28 cellular contexts compared by ENCODE assay signal in the genomic region with DNA sequence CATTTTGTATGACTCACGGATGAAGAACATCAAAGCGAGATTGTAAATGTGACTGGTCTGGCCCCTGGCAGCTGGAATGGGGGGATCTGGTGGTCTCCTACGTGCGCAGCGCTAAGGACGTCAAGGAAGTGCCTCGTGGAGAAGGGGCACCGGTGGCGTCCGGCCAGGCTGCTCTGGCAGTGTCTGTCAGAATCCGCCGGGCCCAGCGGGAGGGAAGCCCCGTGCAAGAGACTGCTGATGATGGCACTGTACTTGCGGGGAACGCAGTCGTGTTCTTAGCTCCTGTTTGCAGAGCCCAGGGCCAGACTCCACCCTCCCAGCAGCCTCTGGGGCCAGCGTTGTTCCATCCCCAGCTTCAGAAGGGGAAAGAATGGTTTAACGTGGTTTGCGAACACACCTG.
"Had no signal": no experiment of that assay in that cellular context is flagged by ENCODE, and none has a peak within 500 bp of the region (broad histone marks: within the 10 kb centered on the region; RNA-seq: fewer than 3 reads in every experiment).

No MANE protein-coding gene starts in this region.

- H3K36me3 Mint-ChIP-seq: activated naive CD8-positive, alpha-beta T cell; stimulated activated memory B cell treated with anti-CD40 and anti-IgM and Interleukin-4, amounts not matched to agents 10 μg/mL and 1 μg/mL and 100 μg/mL, for 72 hours had no signal

- H3K27me3 Mint-ChIP-seq: activated naive CD8-positive, alpha-beta T cell; T-helper 17 cell had no signal

- H3K27ac ChIP-seq: brain microvascular endothelial cell, foreskin keratinocyte, left lung, neutrophil had no signal

- H3K4me1 ChIP-seq: foreskin keratinocyte, left lung had no signal

- FAIRE-seq: small intestine had no signal

- H3K4me3 ChIP-seq: esophagus muscularis mucosa, left lung, lung, mucosa of descending colon, transverse colon had no signal

- H3K27ac Mint-ChIP-seq: activated naive CD8-positive, alpha-beta T cell; dendritic cell treated with granulocyte-macrophage colony-stimulating factor and Interleukin-4, amounts not matched to agents 40 ng/mL and 50 ng/mL, for 4 days; nephron; stimulated activated memory B cell treated with anti-CD40 and anti-IgM and Interleukin-4, amounts not matched to agents 10 μg/mL and 1 μg/mL and 100 μg/mL, for 72 hours; stimulated activated naive CD8-positive, alpha-beta T cell treated with anti-CD3 and anti-CD28 coated beads, Interleukin-15, amount 100 ng/mL, for 72 hours; T-helper 17 cell had no signal

- DNase-seq: activated CD4-positive, alpha-beta T cell treated with anti-CD3 and anti-CD28 coated beads for 48 hours; activated CD4-positive, alpha-beta T cell treated with anti-CD3 and anti-CD28 coated beads, Interleukin-2, amount 50 U/mL, for 48 hours; activated CD8-positive, alpha-beta memory T cell treated with anti-CD3 and anti-CD28 coated beads for 24 hours; activated effector memory CD4-positive, alpha-beta T cell treated with Interleukin-2 at 50 U/mL for 16 hours; activated naive CD4-positive, alpha-beta T cell treated with Interleukin-2 at 50 U/mL for 16 hours; brain microvascular endothelial cell; central memory CD4-positive, alpha-beta T cell; effector CD4-positive, alpha-beta T cell; foreskin keratinocyte; kidney glomerular epithelial cell; left lung; mucosa of descending colon; small intestine; stimulated activated CD4-positive, alpha-beta T cell treated with anti-CD3 and anti-CD28 coated beads, Interleukin-1b, Interleukin-23, amount 100 ng/mL, for 48 hours; stimulated activated CD4-positive, alpha-beta T cell treated with anti-CD3 and anti-CD28 coated beads, Interleukin-4, amount 100 ng/mL, for 4 hours; stimulated activated CD8-positive, alpha-beta memory T cell treated with anti-CD3 and anti-CD28 coated beads, Interleukin-4, amount 100 ng/mL, for 48 hours; stimulated activated naive CD8-positive, alpha-beta T cell treated with anti-CD3 and anti-CD28 coated beads, Interleukin-15, amount 100 ng/mL, for 72 hours; T-helper 17 cell; T1000; transverse colon; WERI-Rb-1 had no signal

- H3K27me3 ChIP-seq: brain microvascular endothelial cell, esophagus muscularis mucosa, foreskin keratinocyte, transverse colon had no signal

- H3K36me3 ChIP-seq: left lung, neutrophil, transverse colon had no signal

- H3K4me1 Mint-ChIP-seq: stimulated activated memory B cell treated with anti-CD40 and anti-IgM and Interleukin-4, amounts not matched to agents 10 μg/mL and 1 μg/mL and 100 μg/mL, for 72 hours; stimulated activated naive CD8-positive, alpha-beta T cell treated with anti-CD3 and anti-CD28 coated beads, Interleukin-15, amount 100 ng/mL, for 72 hours had no signal

- H3K4me3 Mint-ChIP-seq: activated naive CD8-positive, alpha-beta T cell; dendritic cell treated with granulocyte-macrophage colony-stimulating factor and Interleukin-4, amounts not matched to agents 40 ng/mL and 50 ng/mL, for 4 days; nephron; stimulated activated memory B cell treated with anti-CD40 and anti-IgM and Interleukin-4, amounts not matched to agents 10 μg/mL and 1 μg/mL and 100 μg/mL, for 72 hours; stimulated activated naive CD8-positive, alpha-beta T cell treated with anti-CD3 and anti-CD28 coated beads, Interleukin-15, amount 100 ng/mL, for 72 hours; T-helper 17 cell had no signal

- H3K9me3 ChIP-seq: esophagus muscularis mucosa, left lung, mucosa of descending colon, neutrophil, transverse colon had no signal
